In the genomic region with DNA sequence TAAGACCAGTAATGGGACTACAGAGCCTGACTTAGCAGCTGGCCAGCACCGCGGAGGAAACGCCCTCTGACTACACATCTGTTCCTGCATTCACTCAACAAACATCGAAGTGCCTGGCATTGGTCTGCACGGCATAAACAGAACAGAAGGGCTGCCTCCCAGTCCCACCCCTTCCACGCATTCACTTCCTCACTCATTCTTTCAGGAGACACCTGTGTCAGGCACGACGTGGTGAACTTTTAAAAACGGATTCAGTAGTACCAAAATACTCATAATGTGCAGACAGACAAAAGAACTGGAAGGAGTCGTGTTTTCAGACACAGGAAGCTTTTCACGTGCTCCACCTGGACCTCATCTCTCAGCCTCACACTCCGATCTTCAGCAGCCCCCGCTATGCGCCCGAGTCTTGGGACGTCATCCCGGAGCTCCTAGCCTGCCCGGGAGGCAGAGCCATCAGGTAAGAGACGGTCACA, we compare ENCODE assay signal across 8 cellular contexts.
DNase-seq lines count a peak whose midpoint lies in the region; ATAC-seq and TF ChIP-seq lines count a peak whose summit lies in the region.
"Had no signal": no experiment of that assay in that cellular context is flagged by ENCODE, and none has a peak within 500 bp of the region (broad histone marks: within the 10 kb centered on the region; RNA-seq: fewer than 3 reads in every experiment).

No MANE protein-coding gene starts in this region.

- intact Hi-C loops in left ventricle myocardium inferior (cut with micrococcal nuclease) = no loop called here

- H3K27ac ChIP-seq in left ventricle myocardium inferior (replicated peaks) (peak overlapping the region; percentile 92), upper lobe of left lung (peak overlapping the region; percentile 8 to 89 (median 66))
- H3K27ac ChIP-seq: pancreas had no signal

- no peak for TF ChIP-seq POLR2A in upper lobe of left lung (IDR thresholded peaks at IDR 0.05)

- H3K9me3 ChIP-seq in left ventricle myocardium inferior (replicated peaks) = no peaks in the 10 kb centered on the region
- no peaks in the 10 kb centered on the region for H3K9me3 ChIP-seq in upper lobe of left lung
- H3K9me3 ChIP-seq: pancreas had no signal

- H3K4me1 ChIP-seq in left ventricle myocardium inferior = peaks cover 62% of the 10 kb centered on the region
- H3K4me1 ChIP-seq in upper lobe of left lung = peaks cover 37 to 58% (median 52%) of the 10 kb centered on the region in 4 donors

- no peaks in the 10 kb centered on the region for H3K36me3 ChIP-seq in left ventricle myocardium inferior
- no peaks in the 10 kb centered on the region for H3K36me3 ChIP-seq in upper lobe of left lung
- H3K36me3 ChIP-seq: pancreas had no signal

- peaks cover 5% of the 10 kb centered on the region for H3K27me3 Mint-ChIP-seq in T-helper 2 cell treated with Interferon-gamma antibody and Interleukin-4, amounts not matched to agents 5 μg/mL and 100 μg/mL, for 36 hours (ENCODE audit: low read depth)

- H3K27ac Mint-ChIP-seq in T-helper 2 cell treated with Interferon-gamma antibody and Interleukin-4, amounts not matched to agents 5 μg/mL and 100 μg/mL, for 36 hours = peak overlapping the region; percentile 71

- peak overlapping the region; percentile 82 for H3K4me3 Mint-ChIP-seq in T-helper 2 cell treated with Interferon-gamma antibody and Interleukin-4, amounts not matched to agents 5 μg/mL and 100 μg/mL, for 36 hours

- H3K4me1 Mint-ChIP-seq in T-helper 2 cell treated with Interferon-gamma antibody and Interleukin-4, amounts not matched to agents 5 μg/mL and 100 μg/mL, for 36 hours (ENCODE audit: low read depth) = peaks cover 33% of the 10 kb centered on the region

- TF ChIP-seq CTCF in left ventricle myocardium inferior (IDR thresholded peaks at IDR 0.05; ENCODE audit: borderline replicate concordance) (no peak), upper lobe of left lung (IDR thresholded peaks at IDR 0.05) (no peak)

- H3K27me3 ChIP-seq in left ventricle myocardium inferior (ENCODE audit: low read depth) = no peaks in the 10 kb centered on the region
- no peaks in the 10 kb centered on the region for H3K27me3 ChIP-seq in upper lobe of left lung
- H3K27me3 ChIP-seq: pancreas had no signal

- WGBS in upper lobe of left lung, 2 donors = 42 to 52% methylated on average over 19 of the region's 19 CpGs

- H3K9me3 Mint-ChIP-seq in T-helper 2 cell treated with Interferon-gamma antibody and Interleukin-4, amounts not matched to agents 5 μg/mL and 100 μg/mL, for 36 hours = peaks cover 2% of the 10 kb centered on the region

- H3K4me3 ChIP-seq in left ventricle myocardium inferior (peak overlapping the region; percentile 52), upper lobe of left lung (peak overlapping the region in 3 of 4 donors; percentile 3 to 35 (median 29))
- H3K4me3 ChIP-seq: pancreas had no signal

- peak; percentile 48 for DNase-seq in T-helper 2 cell treated with Interferon-gamma antibody and Interleukin-4, amounts not matched to agents 5 μg/mL and 100 μg/mL, for 36 hours (ENCODE audit: low spot score)
- peak; percentile 57 for DNase-seq in left ventricle myocardium inferior
- DNase-seq in upper lobe of left lung = peak in 1 of 2 donors; percentile 64
- no peak for DNase-seq in retina
- DNase-seq in GF-D8 (lab: John Stamatoyannopoulos, UW) = no peak
- DNase-seq: pancreas had no signal

- ATAC-seq in GM18873 (IDR thresholded peaks at IDR 0.05; ENCODE audit: low FRiP score, unreplicated experiment) (peak; percentile 88), HG02759 (IDR thresholded peaks at IDR 0.05; ENCODE audit: unreplicated experiment) (peak; percentile 89), upper lobe of left lung (ENCODE audit: low FRiP score in 2 of 2) (peak in 1 of 2 donors; percentile 65)

- no peaks in the 10 kb centered on the region for H3K36me3 Mint-ChIP-seq in T-helper 2 cell treated with Interferon-gamma antibody and Interleukin-4, amounts not matched to agents 5 μg/mL and 100 μg/mL, for 36 hours (ENCODE audit: low read depth)

- peak in 1 of 4 donors; percentile 26 for TF ChIP-seq EP300 in upper lobe of left lung (IDR thresholded peaks at IDR 0.05)

Comparison
In these comparisons a context has a peak if more than half of its experiments do, and no peak if none do; other contexts are left out.
1. DNase-seq: peak in T-helper 2 cell treated with Interferon-gamma antibody and Interleukin-4, amounts not matched to agents 5 μg/mL and 100 μg/mL, for 36 hours (single experiment) and left ventricle myocardium inferior (single experiment); none in retina (single experiment) and GF-D8 (single experiment).